1 cellular context compared by ENCODE assay signal in genomic region chr1:247363000-247363399, GRCh38. TPM values are rescaled to one million over a fixed set of nuclear protein-coding genes. Genes with fewer than 3 reads are reported as not detected.
"Had no signal": no experiment of that assay in that cellular context is flagged by ENCODE, and none has a peak within 500 bp of the region (broad histone marks: within the 10 kb centered on the region; RNA-seq: fewer than 3 reads in every experiment).

No MANE protein-coding gene starts in this region.

RNA-seq across cellular contexts. Expression of gene NLRP3, which starts 53.0 kb away (rescaled TPM):
- polyA plus RNA-seq: cardiac muscle cell had no signal
